ENCODE assay signal across 18 cellular contexts in genomic region chr12:82919365-82920054, GRCh38.
"Had no signal": no experiment of that assay in that cellular context is flagged by ENCODE, and none has a peak within 500 bp of the region (broad histone marks: within the 10 kb centered on the region; RNA-seq: fewer than 3 reads in every experiment).

No MANE protein-coding gene starts in this region.

- H3K27me3 Mint-ChIP-seq: memory B cell; natural killer cell treated with Interleukin-12 subunit alpha and Interleukin-12 subunit beta and Interleukin-15 and Interleukin-18, amount 100 ng/mL, for 72 hours; stimulated activated naive B cell treated with anti-CD40 and anti-IgM and Interleukin-4, amounts not matched to agents 10 μg/mL and 1 μg/mL and 100 μg/mL, for 72 hours; stimulated activated naive CD8-positive, alpha-beta T cell treated with anti-CD3 and anti-CD28 coated beads, Interleukin-15, amount 100 ng/mL, for 72 hours had no signal

- H3K9me3 Mint-ChIP-seq: memory B cell; stimulated activated naive CD8-positive, alpha-beta T cell treated with anti-CD3 and anti-CD28 coated beads, Interleukin-15, amount 100 ng/mL, for 72 hours had no signal

- H3K36me3 Mint-ChIP-seq: memory B cell; natural killer cell treated with Interleukin-12 subunit alpha and Interleukin-12 subunit beta and Interleukin-15 and Interleukin-18, amount 100 ng/mL, for 72 hours; stimulated activated naive B cell treated with anti-CD40 and anti-IgM and Interleukin-4, amounts not matched to agents 10 μg/mL and 1 μg/mL and 100 μg/mL, for 72 hours had no signal

- H3K4me1 Mint-ChIP-seq: memory B cell; stimulated activated naive B cell treated with anti-CD40 and anti-IgM and Interleukin-4, amounts not matched to agents 10 μg/mL and 1 μg/mL and 100 μg/mL, for 72 hours; stimulated activated naive CD8-positive, alpha-beta T cell treated with anti-CD3 and anti-CD28 coated beads, Interleukin-15, amount 100 ng/mL, for 72 hours had no signal

- ATAC-seq: esophagus mucosa; gastrocnemius medialis; lower lobe of right lung; natural killer cell treated with Interleukin-12 subunit alpha and Interleukin-12 subunit beta and Interleukin-15 and Interleukin-18, amount 100 ng/mL, for 72 hours; stimulated activated naive B cell treated with anti-CD40 and anti-IgM and Interleukin-4, amounts not matched to agents 10 μg/mL and 1 μg/mL and 100 μg/mL, for 72 hours; stimulated activated naive CD8-positive, alpha-beta T cell treated with anti-CD3 and anti-CD28 coated beads, Interleukin-15, amount 100 ng/mL, for 72 hours had no signal

- H3K4me3 Mint-ChIP-seq: memory B cell; natural killer cell treated with Interleukin-12 subunit alpha and Interleukin-12 subunit beta and Interleukin-15 and Interleukin-18, amount 100 ng/mL, for 72 hours; neural progenitor cell; stimulated activated naive B cell treated with anti-CD40 and anti-IgM and Interleukin-4, amounts not matched to agents 10 μg/mL and 1 μg/mL and 100 μg/mL, for 72 hours; stimulated activated naive CD8-positive, alpha-beta T cell treated with anti-CD3 and anti-CD28 coated beads, Interleukin-15, amount 100 ng/mL, for 72 hours had no signal

- H3K27ac Mint-ChIP-seq: memory B cell; natural killer cell treated with Interleukin-12 subunit alpha and Interleukin-12 subunit beta and Interleukin-15 and Interleukin-18, amount 100 ng/mL, for 72 hours; neural progenitor cell; stimulated activated naive B cell treated with anti-CD40 and anti-IgM and Interleukin-4, amounts not matched to agents 10 μg/mL and 1 μg/mL and 100 μg/mL, for 72 hours; stimulated activated naive CD8-positive, alpha-beta T cell treated with anti-CD3 and anti-CD28 coated beads, Interleukin-15, amount 100 ng/mL, for 72 hours had no signal

- DNase-seq: dorsolateral prefrontal cortex; effector CD8-positive, alpha-beta T cell; gastrocnemius medialis; left ventricle myocardium inferior; lower lobe of right lung; midbrain; nucleus accumbens; ovary; sigmoid colon; stimulated activated CD4-positive, alpha-beta T cell treated with anti-CD3 and anti-CD28 coated beads, Interleukin-2, amount 100 ng/mL, for 24 hours; stimulated activated CD4-positive, alpha-beta T cell treated with anti-CD3 and anti-CD28 coated beads, Interleukin-4, amount 100 ng/mL, for 4 hours; stimulated activated naive B cell treated with anti-CD40 and anti-IgM and Interleukin-4, amounts not matched to agents 10 μg/mL and 1 μg/mL and 100 μg/mL, for 72 hours; stimulated activated naive CD8-positive, alpha-beta T cell treated with anti-CD3 and anti-CD28 coated beads, Interleukin-15, amount 100 ng/mL, for 72 hours; testis had no signal
